In the genomic region with DNA sequence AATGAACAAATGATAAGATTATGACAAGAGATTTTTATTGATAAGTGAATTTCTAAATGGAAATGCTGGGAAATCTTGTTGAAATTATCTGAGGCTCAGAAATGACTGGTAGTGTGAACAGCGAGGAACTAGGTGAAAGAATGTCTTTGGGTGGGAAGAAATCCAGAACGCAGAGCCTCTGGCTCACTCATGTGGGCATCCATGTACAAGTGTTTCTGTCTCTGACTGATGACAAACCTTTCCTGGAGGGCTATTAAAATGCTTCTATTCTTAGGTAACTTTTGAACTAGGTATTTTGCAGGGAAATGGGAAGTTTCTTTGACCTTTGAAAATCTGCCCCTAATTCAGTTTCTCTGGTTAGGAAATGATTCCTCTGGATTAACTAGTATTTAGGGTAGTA, we compare ENCODE assay signal across 2 cellular contexts.
TF ChIP-seq lines count a peak whose summit lies in the region.

No MANE protein-coding gene starts in this region.

TF ChIP-seq in SK-N-SH, 30 proteins besides CTCF, POLR2A, EP300 and RAD21 (continued from another document):
- TF ChIP-seq, protein P1, sequence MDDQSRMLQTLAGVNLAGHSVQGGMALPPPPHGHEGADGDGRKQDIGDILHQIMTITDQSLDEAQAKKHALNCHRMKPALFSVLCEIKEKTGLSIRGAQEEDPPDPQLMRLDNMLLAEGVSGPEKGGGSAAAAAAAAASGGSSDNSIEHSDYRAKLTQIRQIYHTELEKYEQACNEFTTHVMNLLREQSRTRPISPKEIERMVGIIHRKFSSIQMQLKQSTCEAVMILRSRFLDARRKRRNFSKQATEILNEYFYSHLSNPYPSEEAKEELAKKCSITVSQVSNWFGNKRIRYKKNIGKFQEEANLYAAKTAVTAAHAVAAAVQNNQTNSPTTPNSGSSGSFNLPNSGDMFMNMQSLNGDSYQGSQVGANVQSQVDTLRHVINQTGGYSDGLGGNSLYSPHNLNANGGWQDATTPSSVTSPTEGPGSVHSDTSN (IDR thresholded peaks at IDR 0.05), result no peak
- TF ChIP-seq TCF12 (IDR thresholded peaks at IDR 0.05), result no peak
- no peak for TF ChIP-seq POLR2AphosphoS5 (IDR thresholded peaks at IDR 0.05; ENCODE audit: low read depth, low read length)
- no peak for TF ChIP-seq RFX5 (IDR thresholded peaks at IDR 0.05; ENCODE audit: low read length)

TF ChIP-seq in SK-N-SH treated with all-trans-retinoic acid at 6 μM for 48 hours, 23 proteins besides CTCF, POLR2A, EP300 and RAD21 (continued from another document):
- TF ChIP-seq, protein P2, sequence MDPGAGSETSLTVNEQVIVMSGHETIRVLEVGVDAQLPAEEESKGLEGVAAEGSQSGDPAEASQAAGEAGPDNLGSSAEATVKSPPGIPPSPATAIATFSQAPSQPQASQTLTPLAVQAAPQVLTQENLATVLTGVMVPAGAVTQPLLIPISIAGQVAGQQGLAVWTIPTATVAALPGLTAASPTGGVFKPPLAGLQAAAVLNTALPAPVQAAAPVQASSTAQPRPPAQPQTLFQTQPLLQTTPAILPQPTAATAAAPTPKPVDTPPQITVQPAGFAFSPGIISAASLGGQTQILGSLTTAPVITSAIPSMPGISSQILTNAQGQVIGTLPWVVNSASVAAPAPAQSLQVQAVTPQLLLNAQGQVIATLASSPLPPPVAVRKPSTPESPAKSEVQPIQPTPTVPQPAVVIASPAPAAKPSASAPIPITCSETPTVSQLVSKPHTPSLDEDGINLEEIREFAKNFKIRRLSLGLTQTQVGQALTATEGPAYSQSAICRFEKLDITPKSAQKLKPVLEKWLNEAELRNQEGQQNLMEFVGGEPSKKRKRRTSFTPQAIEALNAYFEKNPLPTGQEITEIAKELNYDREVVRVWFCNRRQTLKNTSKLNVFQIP (CRISPR knock-in tag; IDR thresholded peaks at IDR 0.05; ENCODE audit: borderline replicate concordance, low read depth), result no peak
- no peak for TF ChIP-seq ARNTL (CRISPR knock-in tag; IDR thresholded peaks at IDR 0.05; ENCODE audit: borderline replicate concordance, low read depth)
- no peak for TF ChIP-seq OSR1 (CRISPR knock-in tag; IDR thresholded peaks at IDR 0.05)
- no peak for TF ChIP-seq TOX (CRISPR knock-in tag; IDR thresholded peaks at IDR 0.05; ENCODE audit: borderline replicate concordance)
- TF ChIP-seq, protein P3, sequence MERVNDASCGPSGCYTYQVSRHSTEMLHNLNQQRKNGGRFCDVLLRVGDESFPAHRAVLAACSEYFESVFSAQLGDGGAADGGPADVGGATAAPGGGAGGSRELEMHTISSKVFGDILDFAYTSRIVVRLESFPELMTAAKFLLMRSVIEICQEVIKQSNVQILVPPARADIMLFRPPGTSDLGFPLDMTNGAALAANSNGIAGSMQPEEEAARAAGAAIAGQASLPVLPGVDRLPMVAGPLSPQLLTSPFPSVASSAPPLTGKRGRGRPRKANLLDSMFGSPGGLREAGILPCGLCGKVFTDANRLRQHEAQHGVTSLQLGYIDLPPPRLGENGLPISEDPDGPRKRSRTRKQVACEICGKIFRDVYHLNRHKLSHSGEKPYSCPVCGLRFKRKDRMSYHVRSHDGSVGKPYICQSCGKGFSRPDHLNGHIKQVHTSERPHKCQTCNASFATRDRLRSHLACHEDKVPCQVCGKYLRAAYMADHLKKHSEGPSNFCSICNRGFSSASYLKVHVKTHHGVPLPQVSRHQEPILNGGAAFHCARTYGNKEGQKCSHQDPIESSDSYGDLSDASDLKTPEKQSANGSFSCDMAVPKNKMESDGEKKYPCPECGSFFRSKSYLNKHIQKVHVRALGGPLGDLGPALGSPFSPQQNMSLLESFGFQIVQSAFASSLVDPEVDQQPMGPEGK (CRISPR knock-in tag; IDR thresholded peaks at IDR 0.05; ENCODE audit: borderline replicate concordance), result no peak
- TF ChIP-seq CSDC2 (CRISPR knock-in tag; IDR thresholded peaks at IDR 0.05), result no peak
- no peak for TF ChIP-seq ZNF565 (CRISPR knock-in tag; conservative IDR thresholded peaks at IDR 0.05; ENCODE audit: low read depth)
- TF ChIP-seq, protein P4, sequence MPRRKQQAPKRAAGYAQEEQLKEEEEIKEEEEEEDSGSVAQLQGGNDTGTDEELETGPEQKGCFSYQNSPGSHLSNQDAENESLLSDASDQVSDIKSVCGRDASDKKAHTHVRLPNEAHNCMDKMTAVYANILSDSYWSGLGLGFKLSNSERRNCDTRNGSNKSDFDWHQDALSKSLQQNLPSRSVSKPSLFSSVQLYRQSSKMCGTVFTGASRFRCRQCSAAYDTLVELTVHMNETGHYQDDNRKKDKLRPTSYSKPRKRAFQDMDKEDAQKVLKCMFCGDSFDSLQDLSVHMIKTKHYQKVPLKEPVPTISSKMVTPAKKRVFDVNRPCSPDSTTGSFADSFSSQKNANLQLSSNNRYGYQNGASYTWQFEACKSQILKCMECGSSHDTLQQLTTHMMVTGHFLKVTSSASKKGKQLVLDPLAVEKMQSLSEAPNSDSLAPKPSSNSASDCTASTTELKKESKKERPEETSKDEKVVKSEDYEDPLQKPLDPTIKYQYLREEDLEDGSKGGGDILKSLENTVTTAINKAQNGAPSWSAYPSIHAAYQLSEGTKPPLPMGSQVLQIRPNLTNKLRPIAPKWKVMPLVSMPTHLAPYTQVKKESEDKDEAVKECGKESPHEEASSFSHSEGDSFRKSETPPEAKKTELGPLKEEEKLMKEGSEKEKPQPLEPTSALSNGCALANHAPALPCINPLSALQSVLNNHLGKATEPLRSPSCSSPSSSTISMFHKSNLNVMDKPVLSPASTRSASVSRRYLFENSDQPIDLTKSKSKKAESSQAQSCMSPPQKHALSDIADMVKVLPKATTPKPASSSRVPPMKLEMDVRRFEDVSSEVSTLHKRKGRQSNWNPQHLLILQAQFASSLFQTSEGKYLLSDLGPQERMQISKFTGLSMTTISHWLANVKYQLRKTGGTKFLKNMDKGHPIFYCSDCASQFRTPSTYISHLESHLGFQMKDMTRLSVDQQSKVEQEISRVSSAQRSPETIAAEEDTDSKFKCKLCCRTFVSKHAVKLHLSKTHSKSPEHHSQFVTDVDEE (CRISPR knock-in tag; IDR thresholded peaks at IDR 0.05), result no peak
